1 cellular context compared by ENCODE assay signal in genomic region chr20:44961868-44962267, GRCh38.
TF ChIP-seq lines count a peak whose summit lies in the region.

No MANE protein-coding gene starts in this region.

TF ChIP-seq in K562, 482 proteins besides CTCF, POLR2A, EP300 and RAD21 (continued from another document and continues in another):
- no peak for TF ChIP-seq GMEB1 (CRISPR knock-in tag; IDR thresholded peaks at IDR 0.05)
- TF ChIP-seq ATF3 (IDR thresholded peaks at IDR 0.05): peak; percentile 26; the same call in 1 of the 2 replicates
- no peak for TF ChIP-seq ATF3 (CRISPR knock-in tag; conservative IDR thresholded peaks at IDR 0.05)
- no peak for TF ChIP-seq RBFOX2 (IDR thresholded peaks at IDR 0.05; ENCODE audit: low read depth, low read length)
- TF ChIP-seq ZNF277 (CRISPR knock-in tag; IDR thresholded peaks at IDR 0.05; ENCODE audit: borderline replicate concordance): no peak
- TF ChIP-seq MBD2 (IDR thresholded peaks at IDR 0.05; ENCODE audit: borderline replicate concordance, low read depth): no peak
- 0 out of 2 replicates have a peak, but pooled peaks have one; percentile 34 for TF ChIP-seq ZNF589 (CRISPR knock-in tag; IDR thresholded peaks at IDR 0.05; ENCODE audit: low read depth)
- no peak for TF ChIP-seq SRSF9 (IDR thresholded peaks at IDR 0.05; ENCODE audit: borderline replicate concordance, low read depth, low read length)
- TF ChIP-seq SMARCA4 (IDR thresholded peaks at IDR 0.05): no peak
- no peak for TF ChIP-seq ZNF512 (tag; IDR thresholded peaks at IDR 0.05)
- no peak for TF ChIP-seq SOX6 (IDR thresholded peaks at IDR 0.05)
- no peak for TF ChIP-seq HNRNPUL1 (IDR thresholded peaks at IDR 0.05; ENCODE audit: low read length)
- TF ChIP-seq USF2 (CRISPR knock-in tag; IDR thresholded peaks at IDR 0.05): peak; percentile 66
- no peak for TF ChIP-seq SNIP1 (IDR thresholded peaks at IDR 0.05; ENCODE audit: low read depth)
- TF ChIP-seq CHD2 (IDR thresholded peaks at IDR 0.05; ENCODE audit: low read depth, low read length): no peak
- no peak for TF ChIP-seq TAL1 (IDR thresholded peaks at IDR 0.05)
- no peak for TF ChIP-seq SMAD4 (CRISPR knock-in tag; conservative IDR thresholded peaks at IDR 0.05)
- TF ChIP-seq CBFA2T3 (IDR thresholded peaks at IDR 0.05): peak; percentile 17
- TF ChIP-seq FOXP1 (CRISPR knock-in tag; IDR thresholded peaks at IDR 0.05): no peak
- no peak for TF ChIP-seq RFX1 (IDR thresholded peaks at IDR 0.05)
- no peak for TF ChIP-seq CTBP1 (IDR thresholded peaks at IDR 0.05; ENCODE audit: borderline replicate concordance)
- no peak for TF ChIP-seq SP1 (CRISPR knock-in tag; IDR thresholded peaks at IDR 0.05)
- TF ChIP-seq ATF4 (CRISPR knock-in tag; IDR thresholded peaks at IDR 0.05): no peak
- no peak for TF ChIP-seq TEAD1 (CRISPR knock-in tag; IDR thresholded peaks at IDR 0.05)
- no peak for TF ChIP-seq MBD1 (CRISPR knock-in tag; IDR thresholded peaks at IDR 0.05)
- no peak for TF ChIP-seq TRIM25 (IDR thresholded peaks at IDR 0.05; ENCODE audit: borderline replicate concordance)
- no peak for TF ChIP-seq ZNF124 (CRISPR knock-in tag; IDR thresholded peaks at IDR 0.05)
- TF ChIP-seq SIN3B (IDR thresholded peaks at IDR 0.05; ENCODE audit: low read depth): no peak
- TF ChIP-seq MAZ (CRISPR knock-in tag; conservative IDR thresholded peaks at IDR 0.05 in 1 of 2, IDR thresholded peaks at IDR 0.05 in 1 of 2): no peak
- 0 out of 2 replicates have a peak, but pooled peaks have one; percentile 47 for TF ChIP-seq JUND (IDR thresholded peaks at IDR 0.05; ENCODE audit: borderline replicate concordance, low read depth, low read length)
- no peak for TF ChIP-seq JUND (tag; IDR thresholded peaks at IDR 0.05; ENCODE audit: borderline replicate concordance, low read depth, low read length)
- no peak for TF ChIP-seq CAMTA2 (CRISPR knock-in tag; conservative IDR thresholded peaks at IDR 0.05)
- no peak for TF ChIP-seq YBX1 (IDR thresholded peaks at IDR 0.05)
- no peak for TF ChIP-seq LEF1 (IDR thresholded peaks at IDR 0.05)
- no peak for TF ChIP-seq PURB (CRISPR knock-in tag; IDR thresholded peaks at IDR 0.05; ENCODE audit: low read depth)
- no peak for TF ChIP-seq ZNF609 (CRISPR knock-in tag; IDR thresholded peaks at IDR 0.05; ENCODE audit: borderline replicate concordance)
- no peak for TF ChIP-seq RBM34 (IDR thresholded peaks at IDR 0.05; ENCODE audit: borderline replicate concordance, insufficient read depth, low read length)
- TF ChIP-seq DNMT1 (IDR thresholded peaks at IDR 0.05): no peak
- no peak for TF ChIP-seq AFF1 (IDR thresholded peaks at IDR 0.05; ENCODE audit: low read depth in 1 of 2, partially characterized antibody in 2 of 2)
- TF ChIP-seq RHOXF2B (CRISPR knock-in tag; conservative IDR thresholded peaks at IDR 0.05): no peak
- no peak for TF ChIP-seq ZNF354B (CRISPR knock-in tag; IDR thresholded peaks at IDR 0.05)
- no peak for TF ChIP-seq KAT2B (IDR thresholded peaks at IDR 0.05; ENCODE audit: low read depth, low read length)
